Comparison of ENCODE assay signal across 8 cellular contexts in the genomic region with DNA sequence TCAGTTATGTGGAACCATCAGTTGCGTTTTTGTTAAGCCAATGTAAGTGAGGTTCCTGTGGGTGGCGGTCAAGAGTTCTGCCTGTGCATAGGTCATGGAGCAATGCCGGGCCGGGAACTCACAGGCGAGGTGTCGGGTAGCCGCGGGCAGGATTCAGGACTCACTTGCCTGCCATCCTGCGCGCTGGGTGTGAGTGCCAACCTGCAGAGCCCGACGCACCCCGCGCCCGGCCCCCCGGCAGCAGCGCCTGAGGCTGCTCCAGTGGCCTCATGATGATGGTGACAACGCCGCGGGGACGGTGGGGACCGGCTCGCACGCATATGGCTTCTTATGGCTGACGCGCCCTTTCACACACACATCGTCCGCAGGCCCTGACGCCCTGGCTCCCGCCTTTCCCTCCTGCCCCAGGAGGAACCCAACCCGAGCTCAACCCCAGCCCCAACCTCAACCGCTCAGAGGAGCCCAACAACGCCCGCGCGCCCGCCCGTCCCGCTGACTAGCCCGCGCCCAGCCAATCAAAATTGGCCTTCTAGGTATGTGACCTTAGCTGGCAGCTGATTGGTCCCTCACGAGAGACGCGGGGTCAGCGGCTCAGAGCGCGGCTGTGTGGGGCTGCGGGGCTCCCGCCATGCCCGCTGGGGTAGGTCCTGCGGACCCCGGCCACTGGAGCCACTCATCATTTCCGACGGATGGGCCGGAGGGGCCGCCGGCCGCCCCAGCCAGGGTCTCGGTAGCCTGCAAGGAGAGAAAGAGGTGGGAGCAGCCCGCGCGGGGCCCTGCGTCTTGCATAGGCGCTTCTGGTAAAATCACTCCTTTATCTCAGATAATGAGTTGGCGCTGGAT. TPM values are rescaled to one million over a fixed set of nuclear protein-coding genes. Genes with fewer than 3 reads are reported as not detected.
DNase-seq lines count a peak whose midpoint lies in the region; ATAC-seq and TF ChIP-seq lines count a peak whose summit lies in the region.

A gene with protein sequence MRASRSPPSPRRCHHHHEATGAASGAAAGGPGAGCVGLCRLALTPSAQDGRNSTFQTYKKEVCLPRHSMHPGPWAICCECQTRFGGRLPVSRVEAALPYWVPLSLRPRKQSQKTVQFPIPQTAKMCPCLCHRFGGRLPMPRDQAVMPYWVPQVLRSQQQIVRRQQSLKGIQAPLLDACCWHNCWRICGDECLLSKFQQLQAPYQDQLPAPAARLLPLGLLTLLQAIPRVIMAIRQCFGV (minus strand): TSS at position 470 of the 843 bp plus-strand sequence. CDS start 150 bp downstream, at position 320.

- no peaks in the 10 kb centered on the region for H3K36me3 ChIP-seq in adrenal gland (replicated peaks in 1 of 2)
- no peaks in the 10 kb centered on the region for H3K36me3 ChIP-seq in heart right ventricle
- H3K36me3 ChIP-seq in upper lobe of left lung, result no peaks in the 10 kb centered on the region

- in situ Hi-C loops in GM13977 (cut with MboI; ENCODE audit: low pct_unique_long_range_greater_than_20kb, low sequenced_read_pairs, unreplicated experiment), result no loop called here

- peak within 1 kb of the TSS in 3 of 4 donors; percentile 77 to 100 (median 96) for H3K4me3 ChIP-seq in adrenal gland
- H3K4me3 ChIP-seq in heart right ventricle, result peak within 1 kb of the TSS; percentile 71 to 99 (median 86)
- H3K4me3 ChIP-seq in upper lobe of left lung, result peak within 1 kb of the TSS; percentile 84 to 95 (median 86)

- intact Hi-C loops in adrenal gland (cut with DNase I) (loop anchor here in 1 of 2 donors (10.0 kb wide), 1 partner anchor 318 kb away; no protein-coding TSS in a partner anchor), heart right ventricle (cut with DNase I) (loop anchor here in 8 of 10 donors (2.0 to 10.0 kb wide), 7 partner anchors 65 to 320 kb away; partner anchors contain the start of genes MAP1LC3B (in 5 of the 8) and FBXO31 (in 3 of the 8)), posterior cingulate gyrus (cut with DNase I) (loop anchor here (2.0 kb wide), 1 partner anchor 76 kb away; the partner anchor contains the start of gene MAP1LC3B)

- no peak for TF ChIP-seq EP300 in upper lobe of left lung (IDR thresholded peaks at IDR 0.05)

- H3K9me3 ChIP-seq in adrenal gland (replicated peaks in 1 of 3) (no peaks in the 10 kb centered on the region), heart right ventricle (no peaks in the 10 kb centered on the region), upper lobe of left lung (no peaks in the 10 kb centered on the region)

- H3K27me3 ChIP-seq in adrenal gland, result no peaks in the 10 kb centered on the region
- H3K27me3 ChIP-seq in heart right ventricle, result no peaks in the 10 kb centered on the region
- H3K27me3 ChIP-seq in upper lobe of left lung, result no peaks in the 10 kb centered on the region

- H3K27ac ChIP-seq in adrenal gland (peak within 1 kb of the TSS; percentile 92 to 100 (median 96)), heart right ventricle (peak within 1 kb of the TSS; percentile 74 to 98 (median 92)), upper lobe of left lung (peak within 1 kb of the TSS; percentile 83 to 96 (median 94))

- ATAC-seq in HG02870 (IDR thresholded peaks at IDR 0.05; ENCODE audit: unreplicated experiment) (peak; percentile 88), heart right ventricle (peak; percentile 97 to 99 (median 99)), upper lobe of left lung (ENCODE audit: low FRiP score in 2 of 2) (peak; percentile 98 to 99)

- 0 to 1% (median 1%) methylated on average over 11 to 65 of the region's 65 CpGs for WGBS in adrenal gland, 4 donors
- WGBS in heart right ventricle, 2 donors, result 0% methylated on average over 63 to 65 of the region's 65 CpGs
- WGBS in upper lobe of left lung, 2 donors, result 0% methylated on average over 23 to 51 of the region's 65 CpGs

- peaks cover 8 to 10% of the 10 kb centered on the region in 2 donors for H3K4me1 ChIP-seq in adrenal gland (replicated peaks in 1 of 2)
- peaks cover 0 to 12% (median 9%) of the 10 kb centered on the region in 9 donors for H3K4me1 ChIP-seq in heart right ventricle
- H3K4me1 ChIP-seq in upper lobe of left lung, result peaks cover 9 to 19% (median 10%) of the 10 kb centered on the region in 4 donors

- peak; percentile 99 for DNase-seq in GM13977 (ENCODE audit: low spot score)
- DNase-seq in NCI-H1436 treated with DMSO at 0.1 percent for 48 hours (lab: John Stamatoyannopoulos, UW), result peak; percentile 68
- DNase-seq in T follicular helper cell (ENCODE audit: low read depth), result peak; percentile 95
- DNase-seq in adrenal gland, result peak; percentile 97 to 99 (median 98)
- DNase-seq in heart right ventricle, result peak; percentile 95 to 97
- DNase-seq in posterior cingulate gyrus, result peak; percentile 93 to 99 (median 98)
- peak; percentile 95 to 96 for DNase-seq in upper lobe of left lung

- TF ChIP-seq CTCF in GM13977 (IDR thresholded peaks at IDR 0.05; ENCODE audit: extremely low read depth, insufficient read depth, missing control alignments), result peak; percentile 66
- TF ChIP-seq CTCF in adrenal gland (IDR thresholded peaks at IDR 0.05), result peak; percentile 35 to 70 (median 63)
- peak; percentile 41 to 78 (median 66) for TF ChIP-seq CTCF in heart right ventricle (IDR thresholded peaks at IDR 0.05)
- TF ChIP-seq CTCF in upper lobe of left lung (IDR thresholded peaks at IDR 0.05), result peak; percentile 24 to 72 (median 64)

- TF ChIP-seq POLR2A in adrenal gland (IDR thresholded peaks at IDR 0.05) (peak; percentile 59 to 95), upper lobe of left lung (IDR thresholded peaks at IDR 0.05) (peak in 3 of 4 donors; percentile 82 to 97 (median 91))

RNA-seq across cellular contexts. Expression of the gene that starts here (rescaled TPM):
- total RNA-seq in adrenal gland, result 1 to 10 TPM in 6 of 8 donors, under 1 TPM in 2; 0.67 to 9.9 (median 4.9) TPM
- 1 to 10 TPM; 2.5 to 7.8 (median 7.1) TPM for polyA plus RNA-seq in adrenal gland
- total RNA-seq in heart right ventricle, result 1 to 10 TPM; 2.8 to 5.1 (median 3.8) TPM
- 1 to 10 TPM; 1.7 to 3.2 TPM for polyA plus RNA-seq in heart right ventricle
- 1 to 10 TPM; 1.8 to 9.4 (median 3.4) TPM for total RNA-seq in upper lobe of left lung

Comparison
In these comparisons a context has a peak if more than half of its experiments do, and no peak if none do; other contexts are left out.
1. Peak in every context shown above with its lines: DNase-seq, ATAC-seq, H3K4me3 ChIP-seq and H3K27ac ChIP-seq.